In genomic region chr7:13262929-13263530, GRCh38 we compare ENCODE assay signal across 8 cellular contexts.
DNase-seq lines count a peak whose midpoint lies in the region; ATAC-seq and TF ChIP-seq lines count a peak whose summit lies in the region.

No MANE protein-coding gene starts in this region.

- TF ChIP-seq EP300 in gastroesophageal sphincter (IDR thresholded peaks at IDR 0.05) = no peak

- H3K27me3 ChIP-seq in SU-DHL-6 (ENCODE audit: low read length) (no peaks in the 10 kb centered on the region), gastroesophageal sphincter (no peaks in the 10 kb centered on the region)

- no peaks in the 10 kb centered on the region for H3K9me2 ChIP-seq in SU-DHL-6 (replicated peaks; ENCODE audit: insufficient read depth, low read length)

- no peak for DNase-seq in activated CD8-positive, alpha-beta T cell treated with anti-CD3 and anti-CD28 coated beads for 36 hours
- DNase-seq in activated CD8-positive, alpha-beta T cell treated with anti-CD3 and anti-CD28 coated beads, Interleukin-2, amount 10 ng/mL, durations not matched to agents 7 days and 5 days = no peak
- DNase-seq in LoVo (ENCODE audit: low spot score) (peak; percentile 66), sciatic nerve (ENCODE audit: low spot score) (no peak), activated T-cell treated with anti-CD3 and anti-CD28 coated beads for 4 hours (no peak)

- H3K27ac Mint-ChIP-seq in activated CD8-positive, alpha-beta T cell treated with anti-CD3 and anti-CD28 coated beads for 36 hours = no peak overlapping the region
- no peak overlapping the region for H3K27ac Mint-ChIP-seq in activated CD8-positive, alpha-beta T cell treated with anti-CD3 and anti-CD28 coated beads, Interleukin-2, amount 10 ng/mL, durations not matched to agents 7 days and 5 days

- H3K4me3 ChIP-seq in SU-DHL-6 (ENCODE audit: insufficient read depth, low read length, poor library complexity, severe bottlenecking) (no peak overlapping the region), gastroesophageal sphincter (no peak overlapping the region)

- POLR2A ChIA-PET in activated CD8-positive, alpha-beta T cell treated with anti-CD3 and anti-CD28 coated beads for 36 hours (lab: Charles Lee) = no interaction called here
- POLR2A ChIA-PET in activated CD8-positive, alpha-beta T cell treated with anti-CD3 and anti-CD28 coated beads, Interleukin-2, amount 10 ng/mL, durations not matched to agents 7 days and 5 days (lab: Charles Lee) = no interaction called here

- no peaks in the 10 kb centered on the region for H3K4me1 ChIP-seq in gastroesophageal sphincter

- no peak overlapping the region for H2AFZ ChIP-seq in SU-DHL-6 (ENCODE audit: low read depth, low read length, severe bottlenecking)

- H4K20me1 ChIP-seq in SU-DHL-6 (ENCODE audit: low read depth, low read length) = no peaks in the 10 kb centered on the region

- peaks cover 6% of the 10 kb centered on the region for H3K27me3 Mint-ChIP-seq in activated CD8-positive, alpha-beta T cell treated with anti-CD3 and anti-CD28 coated beads for 36 hours
- no peaks in the 10 kb centered on the region for H3K27me3 Mint-ChIP-seq in activated CD8-positive, alpha-beta T cell treated with anti-CD3 and anti-CD28 coated beads, Interleukin-2, amount 10 ng/mL, durations not matched to agents 7 days and 5 days (ENCODE audit: low read depth)

- no peaks in the 10 kb centered on the region for H3F3A ChIP-seq in SU-DHL-6 (ENCODE audit: insufficient read depth)

- H3K9me3 ChIP-seq in SU-DHL-6 (ENCODE audit: insufficient read depth, low read length) (no peaks in the 10 kb centered on the region), gastroesophageal sphincter (no peaks in the 10 kb centered on the region)

- H3K36me3 ChIP-seq in SU-DHL-6 (ENCODE audit: low read length) (no peaks in the 10 kb centered on the region), gastroesophageal sphincter (no peaks in the 10 kb centered on the region)

- intact Hi-C loops in activated CD8-positive, alpha-beta T cell treated with anti-CD3 and anti-CD28 coated beads for 36 hours (cut with micrococcal nuclease) = loop anchor here (2.0 to 5.0 kb wide), 3 partner anchors 571 to 741 kb away; no protein-coding TSS in a partner anchor
- intact Hi-C loops in sciatic nerve (cut with DNase I) = loop anchor here (5.0 kb wide), 1 partner anchor 741 kb away; no protein-coding TSS in a partner anchor

- no peak overlapping the region for H3K27ac ChIP-seq in SU-DHL-6 (ENCODE audit: low read depth, low read length)
- H3K27ac ChIP-seq in gastroesophageal sphincter = no peak overlapping the region

- H3K9ac ChIP-seq in SU-DHL-6 (ENCODE audit: low read length) = no peak overlapping the region

- CTCF ChIA-PET in activated CD8-positive, alpha-beta T cell treated with anti-CD3 and anti-CD28 coated beads for 36 hours (lab: Charles Lee) = interaction anchor here (0.7 to 2.2 kb wide), 8 partner anchors 9 to 738 kb away, joined by 3 to 6 read pairs (median 3); no protein-coding TSS in a partner anchor
- CTCF ChIA-PET in activated CD8-positive, alpha-beta T cell treated with anti-CD3 and anti-CD28 coated beads, Interleukin-2, amount 10 ng/mL, durations not matched to agents 7 days and 5 days (lab: Charles Lee) = interaction anchor here (0.6 to 1.6 kb wide), 5 partner anchors 20 to 738 kb away, joined by 3 to 4 read pairs (median 3); no protein-coding TSS in a partner anchor

- WGBS in gastroesophageal sphincter (ENCODE audit: low coverage in 1 of 2), 2 donors = 3 to 5% methylated on average over 4 of the region's 4 CpGs

- H3K4me2 ChIP-seq in SU-DHL-6 (ENCODE audit: low read depth, low read length, poor library complexity, severe bottlenecking) = no peak overlapping the region

- TF ChIP-seq POLR2A in gastroesophageal sphincter (IDR thresholded peaks at IDR 0.05) = no peak

- H3K4me1 Mint-ChIP-seq in activated CD8-positive, alpha-beta T cell treated with anti-CD3 and anti-CD28 coated beads for 36 hours (ENCODE audit: low read depth) = no peaks in the 10 kb centered on the region
- no peaks in the 10 kb centered on the region for H3K4me1 Mint-ChIP-seq in activated CD8-positive, alpha-beta T cell treated with anti-CD3 and anti-CD28 coated beads, Interleukin-2, amount 10 ng/mL, durations not matched to agents 7 days and 5 days (ENCODE audit: low read depth)

- TF ChIP-seq CTCF in activated CD8-positive, alpha-beta T cell treated with anti-CD3 and anti-CD28 coated beads for 36 hours (IDR thresholded peaks at IDR 0.05) = peak; percentile 57
- TF ChIP-seq CTCF in SU-DHL-6 (IDR thresholded peaks at IDR 0.05; ENCODE audit: insufficient read depth, low read length, poor library complexity, severe bottlenecking) (peak; percentile 41), gastroesophageal sphincter (IDR thresholded peaks at IDR 0.05) (peak; percentile 48 to 72 (median 66))

- no peaks in the 10 kb centered on the region for H3K9me3 Mint-ChIP-seq in activated CD8-positive, alpha-beta T cell treated with anti-CD3 and anti-CD28 coated beads for 36 hours
- no peaks in the 10 kb centered on the region for H3K9me3 Mint-ChIP-seq in activated CD8-positive, alpha-beta T cell treated with anti-CD3 and anti-CD28 coated beads, Interleukin-2, amount 10 ng/mL, durations not matched to agents 7 days and 5 days (ENCODE audit: insufficient read depth)

- H3K36me3 Mint-ChIP-seq in activated CD8-positive, alpha-beta T cell treated with anti-CD3 and anti-CD28 coated beads for 36 hours (ENCODE audit: low read depth) = no peaks in the 10 kb centered on the region
- H3K36me3 Mint-ChIP-seq in activated CD8-positive, alpha-beta T cell treated with anti-CD3 and anti-CD28 coated beads, Interleukin-2, amount 10 ng/mL, durations not matched to agents 7 days and 5 days (ENCODE audit: low read depth) = no peaks in the 10 kb centered on the region

- H3K79me2 ChIP-seq in SU-DHL-6 (ENCODE audit: insufficient read depth, low read length) = no peaks in the 10 kb centered on the region

- H3K4me3 Mint-ChIP-seq in activated CD8-positive, alpha-beta T cell treated with anti-CD3 and anti-CD28 coated beads for 36 hours = no peak overlapping the region
- no peak overlapping the region for H3K4me3 Mint-ChIP-seq in activated CD8-positive, alpha-beta T cell treated with anti-CD3 and anti-CD28 coated beads, Interleukin-2, amount 10 ng/mL, durations not matched to agents 7 days and 5 days

- peak; percentile 47 for ATAC-seq in activated CD8-positive, alpha-beta T cell treated with anti-CD3 and anti-CD28 coated beads for 36 hours
- ATAC-seq in activated CD8-positive, alpha-beta T cell treated with anti-CD3 and anti-CD28 coated beads, Interleukin-2, amount 10 ng/mL, durations not matched to agents 7 days and 5 days = no peak
- no peak for ATAC-seq in gastroesophageal sphincter
- peak; percentile 71 for ATAC-seq in sciatic nerve
- no peak for ATAC-seq in GM21515 (IDR thresholded peaks at IDR 0.05; ENCODE audit: unreplicated experiment)

Comparison
In these comparisons a context has a peak if more than half of its experiments do, and no peak if none do; other contexts are left out.
1. ATAC-seq: peak in activated CD8-positive, alpha-beta T cell treated with anti-CD3 and anti-CD28 coated beads for 36 hours (single experiment) and sciatic nerve (single experiment); none in activated CD8-positive, alpha-beta T cell treated with anti-CD3 and anti-CD28 coated beads, Interleukin-2, amount 10 ng/mL, durations not matched to agents 7 days and 5 days (single experiment), gastroesophageal sphincter (single experiment) and GM21515 (single experiment).
2. Peak in every context shown above with its lines, with median percentiles within 50 percentile points of each other: CTCF ChIP-seq.